14 cellular contexts compared by ENCODE assay signal in the genomic region with DNA sequence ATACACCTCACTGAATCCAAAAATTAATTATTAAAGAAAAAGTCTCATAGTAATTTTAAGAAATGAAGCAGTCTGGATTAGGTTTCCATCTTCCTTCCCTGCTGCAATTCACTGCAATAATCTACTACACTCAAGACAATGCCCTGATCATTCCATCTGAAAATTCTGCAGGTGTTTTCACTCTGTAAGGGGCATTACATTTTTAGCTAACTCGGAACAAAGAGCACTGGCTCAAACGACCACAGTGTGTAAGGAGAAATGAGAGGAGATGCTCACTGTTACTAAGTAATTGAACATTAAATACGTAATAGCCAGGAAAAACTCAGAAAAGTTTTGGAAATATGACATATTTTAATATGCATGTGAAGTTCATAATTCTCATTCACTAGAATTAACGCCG. TPM values are rescaled to one million over a fixed set of nuclear protein-coding genes. Genes with fewer than 3 reads are reported as not detected.
DNase-seq lines count a peak whose midpoint lies in the region; ATAC-seq and TF ChIP-seq lines count a peak whose summit lies in the region.
"Had no signal": no experiment of that assay in that cellular context is flagged by ENCODE, and none has a peak within 500 bp of the region (broad histone marks: within the 10 kb centered on the region; RNA-seq: fewer than 3 reads in every experiment).

No MANE protein-coding gene starts in this region.

- DNase-seq in activated naive CD4-positive, alpha-beta T cell treated with anti-CD3 and anti-CD28 coated beads, Interleukin-2, amount 50 U/mL, for 72 hours (ENCODE audit: low spot score in 2 of 2), result no peak
- DNase-seq in PC-3 (no peak), fibroblast of villous mesenchyme (ENCODE audit: low read depth) (no peak), progenitor cell of endocrine pancreas (ENCODE audit: low spot score, unreplicated experiment) (no peak), iPS-NIHi7 (ENCODE audit: extremely low spot score) (no peak)
- DNase-seq: activated CD4-positive, CD25-positive, alpha-beta regulatory T cell; activated T-cell treated with anti-CD3 and anti-CD28 coated beads, Interleukin-2, amount 50 U/mL, for 24 hours; NCI-H1092 treated with DMSO at 0.1 percent for 48 hours; NCI-H510A treated with DMSO at 0.1 percent for 48 hours; SJCRH30; upper lobe of right lung had no signal

- no peaks in the 10 kb centered on the region for H3K36me3 Mint-ChIP-seq in activated naive CD4-positive, alpha-beta T cell treated with anti-CD3 and anti-CD28 coated beads, Interleukin-2, amount 50 U/mL, for 24 hours
- peaks cover 6% of the 10 kb centered on the region in 2 donors for H3K36me3 Mint-ChIP-seq in activated naive CD4-positive, alpha-beta T cell treated with anti-CD3 and anti-CD28 coated beads, Interleukin-2, amount 50 U/mL, for 72 hours
- no peaks in the 10 kb centered on the region for H3K36me3 Mint-ChIP-seq in progenitor cell of endocrine pancreas (ENCODE audit: insufficient read depth)

- no peaks in the 10 kb centered on the region for H3K9me3 ChIP-seq in PC-3 (ENCODE audit: low read length)
- H3K9me3 ChIP-seq: SJCRH30, upper lobe of right lung had no signal

- H3K27me3 ChIP-seq in PC-3 (ENCODE audit: low read length), result no peaks in the 10 kb centered on the region
- H3K27me3 ChIP-seq: SJCRH30 had no signal

- no peaks in the 10 kb centered on the region for H3K79me2 ChIP-seq in PC-3 (ENCODE audit: low read length)

- intact Hi-C loops in PC-3 (cut with micrococcal nuclease), result loop anchor here (5.0 kb wide), 1 partner anchor 36 kb away; no protein-coding TSS in a partner anchor

- H3K9me2 ChIP-seq in PC-3 (replicated peaks; ENCODE audit: low read length), result no peaks in the 10 kb centered on the region

- H3F3A ChIP-seq in PC-3 (ENCODE audit: low read length, unreplicated experiment), result no peaks in the 10 kb centered on the region

- POLR2A ChIA-PET in PC-3 (lab: Charles Lee; ENCODE audit: unreplicated experiment), result no interaction called here

- TF ChIP-seq CTCF in PC-3 (conservative IDR thresholded peaks at IDR 0.05; ENCODE audit: low read depth, low read length) (no peak), fibroblast of villous mesenchyme (IDR thresholded peaks at IDR 0.05; ENCODE audit: insufficient read depth, low read depth, low read length) (no peak), progenitor cell of endocrine pancreas (IDR thresholded peaks at IDR 0.05; ENCODE audit: unreplicated experiment) (no peak)

- no peak overlapping the region for H3K27ac Mint-ChIP-seq in activated naive CD4-positive, alpha-beta T cell treated with anti-CD3 and anti-CD28 coated beads, Interleukin-2, amount 50 U/mL, for 24 hours
- no peak overlapping the region for H3K27ac Mint-ChIP-seq in activated naive CD4-positive, alpha-beta T cell treated with anti-CD3 and anti-CD28 coated beads, Interleukin-2, amount 50 U/mL, for 72 hours
- H3K27ac Mint-ChIP-seq in progenitor cell of endocrine pancreas, result peak overlapping the region; percentile 97
- H3K27ac Mint-ChIP-seq: activated T-cell treated with anti-CD3 and anti-CD28 coated beads, Interleukin-2, amount 50 U/mL, for 24 hours had no signal

- no peaks in the 10 kb centered on the region for H3K36me3 ChIP-seq in PC-3 (ENCODE audit: low read depth, low read length)
- H3K36me3 ChIP-seq: SJCRH30, upper lobe of right lung had no signal

- H3K4me1 ChIP-seq in PC-3 (ENCODE audit: insufficient read depth, low read length), result peaks cover 51% of the 10 kb centered on the region
- H3K4me1 ChIP-seq: SJCRH30, upper lobe of right lung had no signal

- H3K27me3 Mint-ChIP-seq in activated naive CD4-positive, alpha-beta T cell treated with anti-CD3 and anti-CD28 coated beads, Interleukin-2, amount 50 U/mL, for 24 hours, result peaks cover 42% of the 10 kb centered on the region
- no peaks in the 10 kb centered on the region for H3K27me3 Mint-ChIP-seq in progenitor cell of endocrine pancreas

- H4K20me1 ChIP-seq in PC-3 (ENCODE audit: low read length), result no peaks in the 10 kb centered on the region

- no peak overlapping the region for H2AFZ ChIP-seq in PC-3 (ENCODE audit: low read length)

- ATAC-seq in activated naive CD4-positive, alpha-beta T cell treated with anti-CD3 and anti-CD28 coated beads, Interleukin-2, amount 50 U/mL, for 72 hours, result no peak
- no peak for ATAC-seq in PC-3
- ATAC-seq in GM21529 (IDR thresholded peaks at IDR 0.05; ENCODE audit: unreplicated experiment), result no peak
- ATAC-seq in GM21360 (IDR thresholded peaks at IDR 0.05; ENCODE audit: unreplicated experiment), result no peak
- ATAC-seq: upper lobe of right lung had no signal

- H3K9ac ChIP-seq in PC-3 (ENCODE audit: low read length), result no peak overlapping the region

- CTCF ChIA-PET in PC-3 (lab: Charles Lee), result no interaction called here

- BruUV-seq in PC-3 (replicated peaks; lab: Mats Ljungman, UMichigan), result no TSS peak

- H3K4me1 Mint-ChIP-seq in activated naive CD4-positive, alpha-beta T cell treated with anti-CD3 and anti-CD28 coated beads, Interleukin-2, amount 50 U/mL, for 24 hours, result peaks cover 13% of the 10 kb centered on the region
- peaks cover 54% of the 10 kb centered on the region for H3K4me1 Mint-ChIP-seq in progenitor cell of endocrine pancreas (ENCODE audit: low read depth)

- peak overlapping the region; percentile 94 for H3K4me3 Mint-ChIP-seq in activated naive CD4-positive, alpha-beta T cell treated with anti-CD3 and anti-CD28 coated beads, Interleukin-2, amount 50 U/mL, for 24 hours
- peak overlapping the region; percentile 98 for H3K4me3 Mint-ChIP-seq in progenitor cell of endocrine pancreas (ENCODE audit: low read depth)

- H3K4me2 ChIP-seq in PC-3 (ENCODE audit: low read length), result peak overlapping the region; percentile 83

- no peaks in the 10 kb centered on the region for H3K9me3 Mint-ChIP-seq in activated naive CD4-positive, alpha-beta T cell treated with anti-CD3 and anti-CD28 coated beads, Interleukin-2, amount 50 U/mL, for 24 hours
- no peaks in the 10 kb centered on the region for H3K9me3 Mint-ChIP-seq in activated naive CD4-positive, alpha-beta T cell treated with anti-CD3 and anti-CD28 coated beads, Interleukin-2, amount 50 U/mL, for 72 hours
- no peaks in the 10 kb centered on the region for H3K9me3 Mint-ChIP-seq in progenitor cell of endocrine pancreas (ENCODE audit: low read depth)
- H3K9me3 Mint-ChIP-seq: activated T-cell treated with anti-CD3 and anti-CD28 coated beads, Interleukin-2, amount 50 U/mL, for 24 hours had no signal

- H3K27ac ChIP-seq in PC-3 (ENCODE audit: low read length), result no peak overlapping the region
- H3K27ac ChIP-seq: SJCRH30, upper lobe of right lung had no signal

- no peak overlapping the region for H3K4me3 ChIP-seq in PC-3 (ENCODE audit: low read length)
- peak overlapping the region; percentile 76 for H3K4me3 ChIP-seq in fibroblast of villous mesenchyme (ENCODE audit: low read depth, low read length)
- H3K4me3 ChIP-seq: SJCRH30 had no signal

RNA-seq across cellular contexts. Expression of a gene that starts 1.3 kb away (rescaled TPM):
- 1 to 10 TPM in 1 of 2 donors, under 1 TPM in 1; 0.64 to 7.7 TPM for total RNA-seq in activated naive CD4-positive, alpha-beta T cell treated with anti-CD3 and anti-CD28 coated beads, Interleukin-2, amount 50 U/mL, for 72 hours
- 1.4 and 2.4 TPM in 2 replicates for total RNA-seq in PC-3 (2014; rRNA removed)
- 2.9 and 8.6 TPM in 2 replicates for total RNA-seq in fibroblast of villous mesenchyme
- 32.2 and 33.1 TPM in 2 replicates for total RNA-seq in progenitor cell of endocrine pancreas
